ENCODE assay signal across 22 cellular contexts in the genomic region with DNA sequence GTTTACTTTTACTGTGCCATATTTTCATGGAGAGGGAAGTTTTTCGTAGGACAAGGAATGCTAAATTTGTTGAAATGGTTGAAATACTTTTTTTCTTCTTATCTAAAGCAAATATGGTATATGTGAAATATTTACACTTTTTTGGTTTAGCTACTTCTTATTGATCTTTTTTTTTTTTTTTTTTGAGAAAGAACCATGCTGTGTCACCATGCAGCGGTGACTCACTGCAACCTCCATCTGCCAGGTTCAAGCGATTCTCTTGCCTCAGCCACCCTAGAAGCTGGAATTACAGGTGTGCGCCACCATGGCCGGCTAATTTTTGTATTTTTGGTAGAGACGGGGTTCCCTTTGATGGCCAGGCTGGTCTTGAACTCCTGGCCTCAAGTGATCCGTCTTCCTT.
DNase-seq lines count a peak whose midpoint lies in the region; ATAC-seq, FAIRE-seq and TF ChIP-seq lines count a peak whose summit lies in the region.
"Had no signal": no experiment of that assay in that cellular context is flagged by ENCODE, and none has a peak within 500 bp of the region (broad histone marks: within the 10 kb centered on the region; RNA-seq: fewer than 3 reads in every experiment).

No MANE protein-coding gene starts in this region.

- H3K4me3 Mint-ChIP-seq in activated CD8-positive, alpha-beta memory T cell treated with anti-CD3 and anti-CD28 coated beads, Interleukin-2, amount 10 ng/mL, durations not matched to agents 7 days and 5 days, result no peak overlapping the region
- H3K4me3 Mint-ChIP-seq: CD4-positive, alpha-beta T cell; GM23338; HFFc6 had no signal

- H3K27ac ChIP-seq in HepG2 (ENCODE audit: extremely low read length, insufficient read depth, low read length) (no peak overlapping the region), right lobe of liver (no peak overlapping the region), HUES6 (ENCODE audit: low read depth, low read length) (peak overlapping the region; percentile 64; the same call in 1 of the 2 replicates)

- peaks cover 9% of the 10 kb centered on the region for H3K36me3 Mint-ChIP-seq in activated CD8-positive, alpha-beta memory T cell treated with anti-CD3 and anti-CD28 coated beads, Interleukin-2, amount 10 ng/mL, durations not matched to agents 7 days and 5 days

- peaks cover 4% of the 10 kb centered on the region for H3K79me2 ChIP-seq in HepG2 (ENCODE audit: insufficient read depth, low read length)

- TF ChIP-seq POLR2A in HepG2 (IDR thresholded peaks at IDR 0.05; ENCODE audit: insufficient read depth in 1 of 2, low read depth in 2 of 2, low read length in 2 of 2) (no peak), right lobe of liver (IDR thresholded peaks at IDR 0.05) (no peak)

- POLR2A ChIA-PET in HepG2 (lab: Yijun Ruan, JAX), result no interaction called here

- CTCF ChIA-PET in HepG2 (lab: Yijun Ruan, JAX; ENCODE audit: low intra/inter-chr PET ratio, low total read pairs), result no interaction called here
- CTCF ChIA-PET in activated CD8-positive, alpha-beta memory T cell treated with anti-CD3 and anti-CD28 coated beads, Interleukin-2, amount 10 ng/mL, durations not matched to agents 7 days and 5 days (lab: Charles Lee), result no interaction called here

- H3K9me3 Mint-ChIP-seq in activated CD8-positive, alpha-beta memory T cell treated with anti-CD3 and anti-CD28 coated beads, Interleukin-2, amount 10 ng/mL, durations not matched to agents 7 days and 5 days (ENCODE audit: low read depth), result peaks cover 3% of the 10 kb centered on the region

- no peak overlapping the region for H3K27ac Mint-ChIP-seq in activated CD8-positive, alpha-beta memory T cell treated with anti-CD3 and anti-CD28 coated beads, Interleukin-2, amount 10 ng/mL, durations not matched to agents 7 days and 5 days
- H3K27ac Mint-ChIP-seq: CD4-positive, alpha-beta T cell; HFFc6 had no signal

- in situ Hi-C loops in HepG2 (cut with HindIII; ENCODE audit: extremely low pct_ligation_motif_present, low pct_unique_long_range_greater_than_20kb), result no loop called here

- TF ChIP-seq RAD21 in HepG2 (CRISPR knock-in tag; IDR thresholded peaks at IDR 0.05), result no peak

- H3K4me2 ChIP-seq in HepG2 (ENCODE audit: low read depth, low read length), result no peak overlapping the region

- H2AFZ ChIP-seq in HepG2 (ENCODE audit: low read length), result no peak overlapping the region
- H2AFZ ChIP-seq: GM23338 had no signal

- H3K36me3 ChIP-seq in HepG2 (replicated peaks in 1 of 2; ENCODE audit: control insufficient read depth in 1 of 2, insufficient read depth in 2 of 2, low read length in 2 of 2), result no peaks in the 10 kb centered on the region
- no peaks in the 10 kb centered on the region for H3K36me3 ChIP-seq in right lobe of liver
- no peaks in the 10 kb centered on the region for H3K36me3 ChIP-seq in HUES6 (ENCODE audit: control insufficient read depth, insufficient read depth, low read length)
- H3K36me3 ChIP-seq: BE2C had no signal

- no TSS peak for BruUV-seq in HepG2 (replicated peaks; lab: Mats Ljungman, UMichigan)

- ATAC-seq in HepG2 (no peak), right lobe of liver (no peak)
- no peak for ATAC-seq in activated CD8-positive, alpha-beta memory T cell treated with anti-CD3 and anti-CD28 coated beads, Interleukin-2, amount 10 ng/mL, durations not matched to agents 7 days and 5 days

- DNase-seq in HepG2 (ENCODE audit: low spot score) (no peak), right lobe of liver (no peak), NOMO-1 treated with DMSO at 0.1 percent for 48 hours (lab: John Stamatoyannopoulos, UW; ENCODE audit: unreplicated experiment) (peak; percentile 40), kidney tubule cell (ENCODE audit: low spot score) (no peak)
- no peak for DNase-seq in stimulated activated CD8-positive, alpha-beta memory T cell treated with anti-CD3 and anti-CD28 coated beads, Interleukin-4, amount 100 ng/mL, for 48 hours
- no peak for DNase-seq in activated CD8-positive, alpha-beta memory T cell treated with anti-CD3 and anti-CD28 coated beads, Interleukin-2, amount 10 ng/mL, durations not matched to agents 7 days and 5 days
- DNase-seq: ACHN; BE2C; C1 segment of cervical spinal cord; CD4-positive, alpha-beta T cell; DMS153; DMS79; GDM1; HCEC 1CT; HFFc6 had no signal

- H3K27me3 ChIP-seq in HepG2 (ENCODE audit: control insufficient read depth in 1 of 2, insufficient read depth in 2 of 2, low read length in 2 of 2), result no peaks in the 10 kb centered on the region
- no peaks in the 10 kb centered on the region for H3K27me3 ChIP-seq in right lobe of liver
- H3K27me3 ChIP-seq in HUES6 (ENCODE audit: control insufficient read depth, insufficient read depth, low read length), result no peaks in the 10 kb centered on the region
- H3K27me3 ChIP-seq: BE2C had no signal

- no peak for FAIRE-seq in HepG2 (lab: Jason Lieb, UNC)
- FAIRE-seq: A204.1, GM12892, GM18507, H54, HTR-8/SVneo had no signal

- H3K9me3 ChIP-seq in HepG2 (ENCODE audit: low read length), result no peaks in the 10 kb centered on the region
- H3K9me3 ChIP-seq in right lobe of liver, result no peaks in the 10 kb centered on the region
- no peaks in the 10 kb centered on the region; the same call in 1 of the 2 replicates for H3K9me3 ChIP-seq in HUES6 (ENCODE audit: control insufficient read depth, insufficient read depth, low read depth, low read length)
- H3K9me3 ChIP-seq: BE2C had no signal

- H4K20me1 ChIP-seq in HepG2 (ENCODE audit: insufficient read depth, low read length), result no peaks in the 10 kb centered on the region

- TF ChIP-seq CTCF in HepG2 (CRISPR knock-in tag; IDR thresholded peaks at IDR 0.05) (no peak), right lobe of liver (IDR thresholded peaks at IDR 0.05) (no peak)

- 95% methylated on average over 7 of the region's 7 CpGs for WGBS in HepG2 (ENCODE audit: low lambda C conversion rate)
- 91% methylated on average over 5 of the region's 7 CpGs for WGBS in right lobe of liver (ENCODE audit: insufficient coverage, low coverage, low lambda C conversion rate, missing lambda C conversion rate)

- H3K4me3 ChIP-seq in HepG2 (replicated peaks in 1 of 3; ENCODE audit: insufficient read depth in 1 of 3, low read depth in 2 of 3, low read length in 3 of 3) (no peak overlapping the region), right lobe of liver (no peak overlapping the region), HUES6 (ENCODE audit: low read depth, low read length) (no peak overlapping the region)
- H3K4me3 ChIP-seq: GM23338 had no signal

- TF ChIP-seq EP300 in HepG2 (IDR thresholded peaks at IDR 0.05; ENCODE audit: low read depth in 2 of 2, low read length in 2 of 2) (no peak), HepG2 (CRISPR knock-in tag; IDR thresholded peaks at IDR 0.05; ENCODE audit: borderline replicate concordance) (no peak)

- H3K9ac ChIP-seq in HepG2 (ENCODE audit: insufficient read depth, low read depth, low read length), result no peak overlapping the region
- H3K9ac ChIP-seq in HUES6 (ENCODE audit: low read length), result no peak overlapping the region

- peaks cover 11% of the 10 kb centered on the region for H3K4me1 ChIP-seq in HepG2 (ENCODE audit: insufficient read depth, low read length)
- no peaks in the 10 kb centered on the region for H3K4me1 ChIP-seq in right lobe of liver
- H3K4me1 ChIP-seq in HUES6 (ENCODE audit: control insufficient read depth, insufficient read depth, low read length), result peaks cover 32% of the 10 kb centered on the region

- intact Hi-C loops in HepG2 (cut with micrococcal nuclease; ENCODE audit: unreplicated experiment) (no loop called here), right lobe of liver (cut with DNase I) (no loop called here)

- H3K27me3 Mint-ChIP-seq in activated CD8-positive, alpha-beta memory T cell treated with anti-CD3 and anti-CD28 coated beads, Interleukin-2, amount 10 ng/mL, durations not matched to agents 7 days and 5 days, result no peaks in the 10 kb centered on the region
- H3K27me3 Mint-ChIP-seq: CD4-positive, alpha-beta T cell had no signal

- peaks cover 3% of the 10 kb centered on the region for H3K4me1 Mint-ChIP-seq in activated CD8-positive, alpha-beta memory T cell treated with anti-CD3 and anti-CD28 coated beads, Interleukin-2, amount 10 ng/mL, durations not matched to agents 7 days and 5 days

TF ChIP-seq in HepG2, 621 proteins besides CTCF, POLR2A, EP300 and RAD21 (continues in another document):
- TF ChIP-seq ZNF441 (CRISPR knock-in tag; IDR thresholded peaks at IDR 0.05; ENCODE audit: borderline replicate concordance) (no peak), ZFX (CRISPR knock-in tag; IDR thresholded peaks at IDR 0.05; ENCODE audit: low read depth) (no peak), NCOA2 (CRISPR knock-in tag; IDR thresholded peaks at IDR 0.05) (no peak), ZNF460 (CRISPR knock-in tag; IDR thresholded peaks at IDR 0.05; ENCODE audit: borderline replicate concordance) (peak; percentile 25; the same call in 1 of the 2 replicates), ZNF362 (CRISPR knock-in tag; IDR thresholded peaks at IDR 0.05; ENCODE audit: borderline replicate concordance) (peak; percentile 70; the same call in 1 of the 2 replicates), SNAPC2 (CRISPR knock-in tag; IDR thresholded peaks at IDR 0.05) (no peak), TAF15 (IDR thresholded peaks at IDR 0.05; ENCODE audit: low read depth, low read length, poor library complexity, severe bottlenecking) (no peak), SIN3A (IDR thresholded peaks at IDR 0.05; ENCODE audit: borderline replicate concordance, low read depth, low read length) (no peak)
- TF ChIP-seq, protein P1, sequence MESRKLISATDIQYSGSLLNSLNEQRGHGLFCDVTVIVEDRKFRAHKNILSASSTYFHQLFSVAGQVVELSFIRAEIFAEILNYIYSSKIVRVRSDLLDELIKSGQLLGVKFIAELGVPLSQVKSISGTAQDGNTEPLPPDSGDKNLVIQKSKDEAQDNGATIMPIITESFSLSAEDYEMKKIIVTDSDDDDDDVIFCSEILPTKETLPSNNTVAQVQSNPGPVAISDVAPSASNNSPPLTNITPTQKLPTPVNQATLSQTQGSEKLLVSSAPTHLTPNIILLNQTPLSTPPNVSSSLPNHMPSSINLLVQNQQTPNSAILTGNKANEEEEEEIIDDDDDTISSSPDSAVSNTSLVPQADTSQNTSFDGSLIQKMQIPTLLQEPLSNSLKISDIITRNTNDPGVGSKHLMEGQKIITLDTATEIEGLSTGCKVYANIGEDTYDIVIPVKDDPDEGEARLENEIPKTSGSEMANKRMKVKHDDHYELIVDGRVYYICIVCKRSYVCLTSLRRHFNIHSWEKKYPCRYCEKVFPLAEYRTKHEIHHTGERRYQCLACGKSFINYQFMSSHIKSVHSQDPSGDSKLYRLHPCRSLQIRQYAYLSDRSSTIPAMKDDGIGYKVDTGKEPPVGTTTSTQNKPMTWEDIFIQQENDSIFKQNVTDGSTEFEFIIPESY (CRISPR knock-in tag; IDR thresholded peaks at IDR 0.05), result peak; percentile 46; the same call in 1 of the 2 replicates
